ENCODE assay signal across 18 cellular contexts in the genomic region with DNA sequence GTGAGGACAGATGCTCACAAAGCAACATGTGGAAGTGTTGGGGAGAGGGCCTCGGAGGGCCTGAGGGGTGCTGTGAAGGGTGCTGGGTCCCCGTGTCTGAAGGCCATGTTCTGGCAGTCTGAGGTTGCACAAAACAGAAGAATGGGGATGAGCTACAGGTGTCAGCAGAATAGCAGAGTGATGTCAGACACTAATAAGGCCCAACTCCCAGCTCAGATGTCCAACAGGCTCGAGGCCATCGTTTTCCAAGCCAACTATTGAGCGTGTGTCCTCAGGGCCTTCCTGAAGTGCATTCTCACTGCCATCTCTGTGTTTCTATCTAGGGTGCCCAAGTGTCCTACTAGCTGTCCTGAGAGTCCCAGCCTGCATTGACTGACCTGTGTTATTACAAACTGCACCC. TPM values are rescaled to one million over a fixed set of nuclear protein-coding genes. Genes with fewer than 3 reads are reported as not detected.
DNase-seq lines count a peak whose midpoint lies in the region; ATAC-seq, FAIRE-seq and TF ChIP-seq lines count a peak whose summit lies in the region.
"Had no signal": no experiment of that assay in that cellular context is flagged by ENCODE, and none has a peak within 500 bp of the region (broad histone marks: within the 10 kb centered on the region; RNA-seq: fewer than 3 reads in every experiment).

No MANE protein-coding gene starts in this region.

- H3K79me2 ChIP-seq in HepG2 (ENCODE audit: insufficient read depth, low read length), result no peaks in the 10 kb centered on the region

- no peak overlapping the region for H2BK15ac ChIP-seq in neuronal stem cell (ENCODE audit: low read length)

- POLR2A ChIA-PET in HEK293 (lab: Yijun Ruan, JAX) (no interaction called here), HepG2 (lab: Yijun Ruan, JAX) (no interaction called here)

- no peak for TF ChIP-seq RAD21 in HepG2 (CRISPR knock-in tag; IDR thresholded peaks at IDR 0.05)

- H2BK120ac ChIP-seq in neuronal stem cell (ENCODE audit: low read depth, low read length), result no peak overlapping the region

- H2BK12ac ChIP-seq in neuronal stem cell (ENCODE audit: low read length), result no peak overlapping the region

- no peak overlapping the region for H4K91ac ChIP-seq in neuronal stem cell (ENCODE audit: low read depth, low read length, poor library complexity)

- no peak overlapping the region for H3K4me2 ChIP-seq in neuronal stem cell (ENCODE audit: insufficient read depth, low read length, poor library complexity, severe bottlenecking)
- no peak overlapping the region for H3K4me2 ChIP-seq in HepG2 (ENCODE audit: low read depth, low read length)
- H3K4me2 ChIP-seq: GM23338 had no signal

- no CpG with 5 or more reads among the region's 5 CpGs for WGBS in neuronal stem cell (ENCODE audit: extremely low coverage in 2 of 2, insufficient read length in 2 of 2, insufficient replicate concordance in 1 of 2), 2 donors
- 2% methylated on average over 3 of the region's 5 CpGs for WGBS in HepG2 (ENCODE audit: low lambda C conversion rate)

- H3K9ac ChIP-seq in neuronal stem cell (ENCODE audit: low read depth, low read length, poor library complexity) (no peak overlapping the region), HepG2 (ENCODE audit: insufficient read depth, low read depth, low read length) (no peak overlapping the region)

- H3K9me3 Mint-ChIP-seq in stimulated activated memory B cell treated with anti-CD40 and anti-IgM and Interleukin-4, amounts not matched to agents 10 μg/mL and 1 μg/mL and 100 μg/mL, for 72 hours, result no peaks in the 10 kb centered on the region
- H3K9me3 Mint-ChIP-seq: CD14-positive monocyte; CD4-positive, alpha-beta T cell; GM23338; H9; HFFc6 had no signal

- peak overlapping the region; percentile 12 for H3K18ac ChIP-seq in neuronal stem cell (ENCODE audit: low read length)

- ATAC-seq in stimulated activated memory B cell treated with anti-CD40 and anti-IgM and Interleukin-4, amounts not matched to agents 10 μg/mL and 1 μg/mL and 100 μg/mL, for 72 hours, result peak; percentile 37
- ATAC-seq in HepG2 (no peak), GM21390 (IDR thresholded peaks at IDR 0.05; ENCODE audit: unreplicated experiment) (no peak)
- ATAC-seq: GM23338, HCT116 had no signal

- no peaks in the 10 kb centered on the region for H3K36me3 Mint-ChIP-seq in stimulated activated memory B cell treated with anti-CD40 and anti-IgM and Interleukin-4, amounts not matched to agents 10 μg/mL and 1 μg/mL and 100 μg/mL, for 72 hours
- H3K36me3 Mint-ChIP-seq: CD14-positive monocyte had no signal

- H3K27ac ChIP-seq in HEK293 (ENCODE audit: extremely low read depth, low read depth, low read length) (no peak overlapping the region), neuronal stem cell (replicated peaks; ENCODE audit: low read length) (no peak overlapping the region), HepG2 (ENCODE audit: extremely low read length, insufficient read depth, low read length) (no peak overlapping the region)

- TF ChIP-seq POLR2A in HepG2 (IDR thresholded peaks at IDR 0.05; ENCODE audit: insufficient read depth in 1 of 2, low read depth in 2 of 2, low read length in 2 of 2), result no peak

- FAIRE-seq in HepG2 (lab: Jason Lieb, UNC), result no peak
- FAIRE-seq: G401.6, GM12892, GM19239 had no signal

- DNase-seq in neuronal stem cell (ENCODE audit: low spot score) (no peak), HepG2 (ENCODE audit: low spot score) (no peak)
- DNase-seq in stimulated activated CD4-positive, alpha-beta T cell treated with anti-CD3 and anti-CD28 coated beads, Interleukin-2, amount 100 ng/mL, for 24 hours, result no peak
- DNase-seq: Calu3; CD4-positive, alpha-beta T cell; COR-L47; DND-41; H9; HFFc6 had no signal

- H2BK5ac ChIP-seq in neuronal stem cell (ENCODE audit: low read length), result no peak overlapping the region

- H3K27me3 ChIP-seq in neuronal stem cell (ENCODE audit: control insufficient read depth in 3 of 3, insufficient read depth in 3 of 3, low read depth in 1 of 3, low read length in 3 of 3) (peaks cover 0 to 84% (median 34%) of the 10 kb centered on the region in 3 experiments), HepG2 (ENCODE audit: control insufficient read depth in 1 of 2, insufficient read depth in 2 of 2, low read length in 2 of 2) (peaks cover 6 to 35% of the 10 kb centered on the region in 2 experiments; a peak in 4 of 5 replicates)

- no peak overlapping the region for H3K14ac ChIP-seq in neuronal stem cell (ENCODE audit: low read length)

- H3K9me3 ChIP-seq in HEK293 (ENCODE audit: control insufficient read depth, insufficient read depth, low read depth, low read length) (no peaks in the 10 kb centered on the region), neuronal stem cell (replicated peaks in 1 of 2; ENCODE audit: control insufficient read depth in 2 of 2, insufficient read depth in 1 of 2, low read depth in 1 of 2, low read length in 2 of 2) (no peaks in the 10 kb centered on the region), HepG2 (ENCODE audit: low read length) (no peaks in the 10 kb centered on the region)

- H3K4me3 ChIP-seq in HEK293 (ENCODE audit: low read depth, low read length) (no peak overlapping the region), neuronal stem cell (ENCODE audit: low read length in 2 of 2) (no peak overlapping the region), HepG2 (replicated peaks in 1 of 3; ENCODE audit: insufficient read depth in 1 of 3, low read depth in 2 of 3, low read length in 3 of 3) (no peak overlapping the region)
- H3K4me3 ChIP-seq: GM23338 had no signal

- no peak overlapping the region for H3K23ac ChIP-seq in neuronal stem cell (ENCODE audit: low read depth, low read length, poor library complexity)

- intact Hi-C loops in HepG2 (cut with micrococcal nuclease; ENCODE audit: unreplicated experiment), result no loop called here

- H3K27me3 Mint-ChIP-seq in stimulated activated memory B cell treated with anti-CD40 and anti-IgM and Interleukin-4, amounts not matched to agents 10 μg/mL and 1 μg/mL and 100 μg/mL, for 72 hours, result no peaks in the 10 kb centered on the region
- H3K27me3 Mint-ChIP-seq: CD4-positive, alpha-beta T cell had no signal

- H3K36me3 ChIP-seq in HEK293 (ENCODE audit: control insufficient read depth in 2 of 2, insufficient read depth in 1 of 2, low read length in 2 of 2) (no peaks in the 10 kb centered on the region), neuronal stem cell (replicated peaks in 1 of 2; ENCODE audit: control insufficient read depth in 2 of 2, insufficient read depth in 2 of 2, low read length in 2 of 2) (no peaks in the 10 kb centered on the region), HepG2 (replicated peaks in 1 of 2; ENCODE audit: control insufficient read depth in 1 of 2, insufficient read depth in 2 of 2, low read length in 2 of 2) (no peaks in the 10 kb centered on the region)

- H3K4me1 Mint-ChIP-seq in stimulated activated memory B cell treated with anti-CD40 and anti-IgM and Interleukin-4, amounts not matched to agents 10 μg/mL and 1 μg/mL and 100 μg/mL, for 72 hours, result no peaks in the 10 kb centered on the region

- H3K4me3 Mint-ChIP-seq in stimulated activated memory B cell treated with anti-CD40 and anti-IgM and Interleukin-4, amounts not matched to agents 10 μg/mL and 1 μg/mL and 100 μg/mL, for 72 hours, result no peak overlapping the region
- H3K4me3 Mint-ChIP-seq: CD14-positive monocyte; CD4-positive, alpha-beta T cell; GM23338; H9; HFFc6 had no signal

- no peak overlapping the region for H2AK5ac ChIP-seq in neuronal stem cell (ENCODE audit: low read depth, low read length)

- no peak overlapping the region for H3K27ac Mint-ChIP-seq in stimulated activated memory B cell treated with anti-CD40 and anti-IgM and Interleukin-4, amounts not matched to agents 10 μg/mL and 1 μg/mL and 100 μg/mL, for 72 hours
- H3K27ac Mint-ChIP-seq: CD14-positive monocyte; CD4-positive, alpha-beta T cell; GM23338; H9; HFFc6 had no signal

- no peaks in the 10 kb centered on the region for H3K79me1 ChIP-seq in neuronal stem cell (ENCODE audit: low read depth, low read length)

- in situ Hi-C loops in HepG2 (cut with HindIII; ENCODE audit: extremely low pct_ligation_motif_present, low pct_unique_long_range_greater_than_20kb), result loop anchor here (25.0 kb wide), 1 partner anchor 764 kb away; a partner anchor contains a TSS

- CTCF ChIA-PET in HEK293 (lab: Yijun Ruan, JAX), result interaction anchor here (0.7 to 1.5 kb wide), 3 partner anchors 13 to 58 kb away, joined by 3 read pairs; no protein-coding TSS in a partner anchor
- CTCF ChIA-PET in HepG2 (lab: Yijun Ruan, JAX; ENCODE audit: low intra/inter-chr PET ratio, low total read pairs), result no interaction called here

- H4K20me1 ChIP-seq in HepG2 (ENCODE audit: insufficient read depth, low read length), result no peaks in the 10 kb centered on the region

- no peak overlapping the region for H3K4ac ChIP-seq in neuronal stem cell (ENCODE audit: low read length)

- TF ChIP-seq EP300 in HepG2 (IDR thresholded peaks at IDR 0.05; ENCODE audit: low read depth in 2 of 2, low read length in 2 of 2) (no peak), HepG2 (CRISPR knock-in tag; IDR thresholded peaks at IDR 0.05; ENCODE audit: borderline replicate concordance) (no peak)

- no peak overlapping the region for H2AFZ ChIP-seq in neuronal stem cell (ENCODE audit: low read length)
- no peak overlapping the region for H2AFZ ChIP-seq in HepG2 (ENCODE audit: low read length)
- H2AFZ ChIP-seq: GM23338 had no signal

- no peaks in the 10 kb centered on the region for H3K4me1 ChIP-seq in HEK293 (ENCODE audit: control insufficient read depth, insufficient read depth, low read length)
- H3K4me1 ChIP-seq in neuronal stem cell (ENCODE audit: control insufficient read depth in 2 of 2, insufficient read depth in 1 of 2, low read depth in 1 of 2, low read length in 2 of 2), result peaks cover 0 to 2% of the 10 kb centered on the region in 2 donors
- H3K4me1 ChIP-seq in HepG2 (ENCODE audit: insufficient read depth, low read length), result no peaks in the 10 kb centered on the region

- no peak overlapping the region for H4K8ac ChIP-seq in neuronal stem cell (ENCODE audit: low read depth, low read length)

- BruUV-seq in HepG2 (replicated peaks; lab: Mats Ljungman, UMichigan), result no TSS peak

- no peak for TF ChIP-seq CTCF in HEK293 (tag by site-specific recombination; IDR thresholded peaks at IDR 0.05)
- no peak for TF ChIP-seq CTCF in HepG2 (CRISPR knock-in tag; IDR thresholded peaks at IDR 0.05)

RNA-seq across cellular contexts. Expression of a gene that starts 7.9 kb away (rescaled TPM):
- 0.18 TPM for polyA plus RNA-seq in neuronal stem cell (2013, experiment 1 of 2)
- 0.17 TPM for polyA plus RNA-seq in neuronal stem cell (2013, experiment 2 of 2)
- 0.22 and 0.36 TPM in 2 replicates for total RNA-seq in HepG2 (2016; rRNA removed; fragmentation: Illumina TruSeq; extraction: Trizol)
- total RNA-seq in HepG2 (2016; cell fraction: cytosol; rRNA removed; fragmentation: Illumina TruSeq; extraction: Trizol; ENCODE audit: low read depth), result 0.30 TPM in 1 of 2 replicates, not detected in the other
- total RNA-seq in HepG2 (2016; cell fraction: insoluble cytoplasmic fraction; rRNA removed; fragmentation: Illumina TruSeq; extraction: Trizol), result 0.30 and 0.79 TPM in 2 replicates
- total RNA-seq in HepG2 (2016; cell fraction: membrane; rRNA removed; fragmentation: Illumina TruSeq; extraction: Trizol), result 0.28 and 0.34 TPM in 2 replicates
- total RNA-seq in HepG2 (2016; cell fraction: nucleus; rRNA removed; fragmentation: Illumina TruSeq; extraction: Trizol), result 0.19 and 0.44 TPM in 2 replicates
- 0.24 and 0.26 TPM in 2 replicates for polyA plus RNA-seq in HepG2 (2011; rRNA removed)
- 0.28 and 0.32 TPM in 2 replicates for polyA plus RNA-seq in HepG2 (2011; cell fraction: cytosol; rRNA removed)
- polyA plus RNA-seq in HepG2 (2011; cell fraction: nucleus; rRNA removed), result 0.11 and 0.23 TPM in 2 replicates
- polyA plus RNA-seq in HepG2 (2012), result 0.15 and 0.31 TPM in 2 replicates
- polyA plus RNA-seq in HepG2 (2016; cell fraction: cytosol; fragmentation: Illumina TruSeq; extraction: Trizol; ENCODE audit: low read depth), result 0.11 and 0.23 TPM in 2 replicates
- polyA plus RNA-seq in HepG2 (2016; cell fraction: insoluble cytoplasmic fraction; fragmentation: Illumina TruSeq; extraction: Trizol; ENCODE audit: low read depth), result 0.26 and 0.56 TPM in 2 replicates
- polyA plus RNA-seq in HepG2 (2016; cell fraction: membrane; fragmentation: Illumina TruSeq; extraction: Trizol; ENCODE audit: low read depth), result 0.26 and 0.31 TPM in 2 replicates
- polyA plus RNA-seq in HepG2 (2016; cell fraction: nucleus; fragmentation: Illumina TruSeq; extraction: Trizol; ENCODE audit: insufficient read depth, low read depth), result 0.21 and 0.27 TPM in 2 replicates
- polyA minus RNA-seq in HepG2 (2011; rRNA and poly(A)+ RNA removed; ENCODE audit: low replicate concordance), result 0.42 and 1.2 TPM in 2 replicates
- not detected in 2 replicates for polyA minus RNA-seq in HepG2 (2011; cell fraction: cytosol; rRNA and poly(A)+ RNA removed)
- 0.25 TPM in 1 of 2 replicates, not detected in the other for polyA minus RNA-seq in HepG2 (2011; cell fraction: nucleus; rRNA and poly(A)+ RNA removed)
- polyA plus RNA-seq: CD14-positive monocyte had no signal

RNA-seq across cellular contexts. Expression of a gene that starts 46.5 kb away (rescaled TPM):
- 252 TPM for polyA plus RNA-seq in neuronal stem cell (2013, experiment 1 of 2)
- 243 TPM for polyA plus RNA-seq in neuronal stem cell (2013, experiment 2 of 2)
- 106 and 164 TPM in 2 replicates for total RNA-seq in HepG2 (2016; rRNA removed; fragmentation: Illumina TruSeq; extraction: Trizol)
- total RNA-seq in HepG2 (2016; cell fraction: cytosol; rRNA removed; fragmentation: Illumina TruSeq; extraction: Trizol; ENCODE audit: low read depth), result 28.2 and 36.3 TPM in 2 replicates
- total RNA-seq in HepG2 (2016; cell fraction: insoluble cytoplasmic fraction; rRNA removed; fragmentation: Illumina TruSeq; extraction: Trizol), result 120 and 172 TPM in 2 replicates
- total RNA-seq in HepG2 (2016; cell fraction: membrane; rRNA removed; fragmentation: Illumina TruSeq; extraction: Trizol), result 94.4 and 96.0 TPM in 2 replicates
- total RNA-seq in HepG2 (2016; cell fraction: nucleus; rRNA removed; fragmentation: Illumina TruSeq; extraction: Trizol), result 46.1 and 50.0 TPM in 2 replicates
- 21.8 and 27.6 TPM in 2 replicates for polyA plus RNA-seq in HepG2 (2011; rRNA removed)
- polyA plus RNA-seq in HepG2 (2011; cell fraction: cytosol; rRNA removed), result 11.0 and 20.0 TPM in 2 replicates
- polyA plus RNA-seq in HepG2 (2011; cell fraction: nucleus; rRNA removed), result 8.1 and 11.6 TPM in 2 replicates
- polyA plus RNA-seq in HepG2 (2012), result 74.6 and 95.1 TPM in 2 replicates
- 77.0 and 95.4 TPM in 2 replicates for polyA plus RNA-seq in HepG2 (2016; cell fraction: cytosol; fragmentation: Illumina TruSeq; extraction: Trizol; ENCODE audit: low read depth)
- polyA plus RNA-seq in HepG2 (2016; cell fraction: insoluble cytoplasmic fraction; fragmentation: Illumina TruSeq; extraction: Trizol; ENCODE audit: low read depth), result 263 and 281 TPM in 2 replicates
- polyA plus RNA-seq in HepG2 (2016; cell fraction: membrane; fragmentation: Illumina TruSeq; extraction: Trizol; ENCODE audit: low read depth), result 120 and 139 TPM in 2 replicates
- 108 and 109 TPM in 2 replicates for polyA plus RNA-seq in HepG2 (2016; cell fraction: nucleus; fragmentation: Illumina TruSeq; extraction: Trizol; ENCODE audit: insufficient read depth, low read depth)
- 1.3 and 4.9 TPM in 2 replicates for polyA minus RNA-seq in HepG2 (2011; rRNA and poly(A)+ RNA removed; ENCODE audit: low replicate concordance)
- 15.3 and 15.9 TPM in 2 replicates for polyA minus RNA-seq in HepG2 (2011; cell fraction: cytosol; rRNA and poly(A)+ RNA removed)
- polyA minus RNA-seq in HepG2 (2011; cell fraction: nucleus; rRNA and poly(A)+ RNA removed), result 5.8 and 7.6 TPM in 2 replicates
